25 cellular contexts compared by ENCODE assay signal in genomic region chr3:54790046-54790445, GRCh38.
"Had no signal": no experiment of that assay in that cellular context is flagged by ENCODE, and none has a peak within 500 bp of the region (broad histone marks: within the 10 kb centered on the region; RNA-seq: fewer than 3 reads in every experiment).

No MANE protein-coding gene starts in this region.

- H3K27ac ChIP-seq: ovary, parathyroid adenoma, psoas muscle, right lobe of liver, suprapubic skin, testis, tibial artery, transverse colon, upper lobe of right lung, uterus had no signal

- H3K9me3 ChIP-seq: ovary, right lobe of liver, sigmoid colon, suprapubic skin, testis, tibial artery, upper lobe of right lung, uterus had no signal

- H3K4me1 ChIP-seq: parathyroid adenoma, psoas muscle, right lobe of liver, stomach, suprapubic skin, testis, tibial artery, transverse colon, upper lobe of right lung, uterus had no signal

- H3K27me3 ChIP-seq: ovary, right lobe of liver, sigmoid colon, stomach, suprapubic skin, testis, tibial artery, transverse colon, upper lobe of right lung, uterus had no signal

- H3K9ac ChIP-seq: parathyroid adenoma had no signal

- DNase-seq: naive thymus-derived CD8-positive, alpha-beta T cell; nephron progenitor cell; occipital lobe; ovary; psoas muscle; right cardiac atrium; right lobe of liver; sigmoid colon; small intestine; stimulated activated CD4-positive, alpha-beta T cell treated with anti-CD3 and anti-CD28 coated beads, Interleukin-15, amount 100 ng/mL, for 24 hours; stimulated activated CD4-positive, alpha-beta T cell treated with anti-CD3 and anti-CD28 coated beads, Interleukin-2, amount 100 ng/mL, for 24 hours; stimulated activated CD4-positive, alpha-beta T cell treated with anti-CD3 and anti-CD28 coated beads, Interleukin-2, amount 100 ng/mL, for 48 hours; stimulated activated CD4-positive, alpha-beta T cell treated with anti-CD3 and anti-CD28 coated beads, Interleukin-4, amount 100 ng/mL, for 24 hours; stimulated activated naive B cell treated with anti-CD40 and anti-IgM and Interleukin-4, amounts not matched to agents 10 μg/mL and 1 μg/mL and 100 μg/mL, for 72 hours; stimulated activated naive CD4-positive, alpha-beta T cell treated with Interleukin-2 at 50 U/mL for 16 hours; stomach; testis; tibial artery; transverse colon; upper lobe of right lung; uterus had no signal

- H3K79me2 ChIP-seq: parathyroid adenoma had no signal

- H3K4me3 ChIP-seq: ovary, psoas muscle, right lobe of liver, sigmoid colon, stomach, suprapubic skin, testis, tibial artery, transverse colon, upper lobe of right lung, uterus had no signal

- H3K36me3 ChIP-seq: ovary, right lobe of liver, sigmoid colon, stomach, suprapubic skin, tibial artery, transverse colon, upper lobe of right lung, uterus had no signal

- H2AFZ ChIP-seq: parathyroid adenoma had no signal

- ATAC-seq: naive thymus-derived CD8-positive, alpha-beta T cell; natural killer cell treated with Interleukin-12 subunit alpha and Interleukin-12 subunit beta and Interleukin-15 and Interleukin-18, amount 100 ng/mL, for 72 hours; psoas muscle; right cardiac atrium; right lobe of liver; stimulated activated effector memory CD8-positive, alpha-beta T cell treated with anti-CD3 and anti-CD28 coated beads, Interleukin-12 subunit alpha, Interleukin-12 subunit beta, amount 100 ng/mL, for 72 hours; stimulated activated naive B cell treated with anti-CD40 and anti-IgM and Interleukin-4, amounts not matched to agents 10 μg/mL and 1 μg/mL and 100 μg/mL, for 72 hours; upper lobe of right lung had no signal
